In the genomic region with DNA sequence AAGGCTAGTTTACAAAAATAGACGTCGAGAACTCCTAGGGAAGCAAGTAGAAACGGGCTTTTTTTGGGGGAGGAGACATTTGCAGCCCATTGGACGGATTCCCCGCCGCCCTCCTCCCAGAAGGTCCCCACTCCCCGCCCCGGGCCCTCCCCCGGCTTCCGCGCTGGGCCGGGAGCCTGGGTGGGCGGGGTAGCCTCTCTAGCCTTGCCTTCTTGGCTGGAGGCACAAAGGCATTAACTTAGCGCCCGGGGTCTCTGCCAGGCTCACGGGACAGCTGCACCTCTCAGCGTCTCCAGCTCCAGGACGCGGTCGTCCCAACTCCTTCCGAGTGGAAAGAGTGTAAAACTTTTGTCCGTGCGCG, we compare ENCODE assay signal across 8 cellular contexts. TPM values are rescaled to one million over a fixed set of nuclear protein-coding genes. Genes with fewer than 3 reads are reported as not detected.
DNase-seq lines count a peak whose midpoint lies in the region; ATAC-seq and TF ChIP-seq lines count a peak whose summit lies in the region.

A gene with protein sequence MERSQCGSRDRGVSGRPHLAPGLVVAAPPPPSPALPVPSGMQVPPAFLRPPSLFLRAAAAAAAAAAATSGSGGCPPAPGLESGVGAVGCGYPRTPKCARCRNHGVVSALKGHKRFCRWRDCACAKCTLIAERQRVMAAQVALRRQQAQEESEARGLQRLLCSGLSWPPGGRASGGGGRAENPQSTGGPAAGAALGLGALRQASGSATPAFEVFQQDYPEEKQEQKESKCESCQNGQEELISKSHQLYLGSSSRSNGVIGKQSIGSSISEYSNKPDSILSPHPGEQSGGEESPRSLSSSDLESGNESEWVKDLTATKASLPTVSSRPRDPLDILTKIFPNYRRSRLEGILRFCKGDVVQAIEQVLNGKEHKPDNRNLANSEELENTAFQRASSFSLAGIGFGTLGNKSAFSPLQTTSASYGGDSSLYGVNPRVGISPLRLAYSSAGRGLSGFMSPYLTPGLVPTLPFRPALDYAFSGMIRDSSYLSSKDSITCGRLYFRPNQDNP (plus strand): TSS at position 236 of the 361 bp plus-strand sequence. CDS start 242 bp downstream, outside the sequence.

- H3K79me2 ChIP-seq in MM.1S (ENCODE audit: low read length), result 0 out of 2 replicates have a peak, but pooled peaks cover 4% of the 10 kb centered on the region
- peaks cover 14% of the 10 kb centered on the region for H3K79me2 ChIP-seq in neural cell (replicated peaks; ENCODE audit: insufficient read depth, low read length)

- H3F3A ChIP-seq in MM.1S (ENCODE audit: insufficient read depth, low read length) (no peaks in the 10 kb centered on the region), neural cell (ENCODE audit: insufficient read depth, low read length, poor library complexity, severe bottlenecking) (no peaks in the 10 kb centered on the region)

- H3K27ac ChIP-seq in MM.1S (ENCODE audit: low read length), result peak within 1 kb of the TSS; percentile 23; the same call in 1 of the 2 replicates
- H3K27ac ChIP-seq in neural cell (ENCODE audit: low read length), result no peak within 1 kb of the TSS

- H3K27ac Mint-ChIP-seq in activated T-cell treated with anti-CD3 and anti-CD28 coated beads, Interleukin-2, amount 50 U/mL, for 72 hours, result no peak within 1 kb of the TSS

- H3K4me1 Mint-ChIP-seq in activated T-cell treated with anti-CD3 and anti-CD28 coated beads, Interleukin-2, amount 50 U/mL, for 72 hours (ENCODE audit: low read depth), result peaks cover 5% of the 10 kb centered on the region

- H3K36me3 Mint-ChIP-seq in activated T-cell treated with anti-CD3 and anti-CD28 coated beads, Interleukin-2, amount 50 U/mL, for 72 hours (ENCODE audit: insufficient read depth in 2 of 2), result no peaks in the 10 kb centered on the region

- TF ChIP-seq EP300 in neural cell (conservative IDR thresholded peaks at IDR 0.05; ENCODE audit: poor library complexity, severe bottlenecking), result no peak

- ATAC-seq in GM19438 (IDR thresholded peaks at IDR 0.05; ENCODE audit: low read depth, unreplicated experiment) (peak; percentile 18), GM18858 (IDR thresholded peaks at IDR 0.05; ENCODE audit: unreplicated experiment) (no peak)
- ATAC-seq in activated T-cell treated with anti-CD3 and anti-CD28 coated beads, Interleukin-2, amount 50 U/mL, for 72 hours (replicated peaks in 1 of 2), result peak; percentile 22 to 28

- H3K4me3 Mint-ChIP-seq in activated T-cell treated with anti-CD3 and anti-CD28 coated beads, Interleukin-2, amount 50 U/mL, for 72 hours, result peak within 1 kb of the TSS; percentile 65 to 70

- H3K9me2 ChIP-seq in MM.1S (replicated peaks; ENCODE audit: insufficient read depth, low read length) (no peaks in the 10 kb centered on the region), neural cell (ENCODE audit: insufficient read depth, low read length) (no peaks in the 10 kb centered on the region)

- TF ChIP-seq RAD21 in neural cell (conservative IDR thresholded peaks at IDR 0.05), result no peak

- peak within 1 kb of the TSS; percentile 67 for H3K4me3 ChIP-seq in MM.1S (ENCODE audit: low read length)
- H3K4me3 ChIP-seq in neural cell (ENCODE audit: low read length), result peak within 1 kb of the TSS; percentile 73

- TF ChIP-seq CTCF in MM.1S (IDR thresholded peaks at IDR 0.05; ENCODE audit: low read length), result no peak
- TF ChIP-seq CTCF in neural cell (IDR thresholded peaks at IDR 0.05; ENCODE audit: poor library complexity, severe bottlenecking), result no peak

- no peaks in the 10 kb centered on the region for H3K36me3 ChIP-seq in MM.1S (replicated peaks; ENCODE audit: insufficient read depth, low read length)
- H3K36me3 ChIP-seq in neural cell (ENCODE audit: insufficient read depth, low read length), result no peaks in the 10 kb centered on the region

- peaks cover 0 to 1% of the 10 kb centered on the region in 2 donors for H3K9me3 Mint-ChIP-seq in activated T-cell treated with anti-CD3 and anti-CD28 coated beads, Interleukin-2, amount 50 U/mL, for 72 hours

- peaks cover 60% of the 10 kb centered on the region for H3K27me3 Mint-ChIP-seq in activated T-cell treated with anti-CD3 and anti-CD28 coated beads, Interleukin-2, amount 50 U/mL, for 72 hours (ENCODE audit: low read depth)

- H2AFZ ChIP-seq in MM.1S (ENCODE audit: low read length) (peak within 1 kb of the TSS; percentile 77), neural cell (ENCODE audit: low read depth, low read length) (peak within 1 kb of the TSS; percentile 5)

- H4K20me1 ChIP-seq in MM.1S (ENCODE audit: insufficient read depth, low read length), result no peaks in the 10 kb centered on the region
- no peaks in the 10 kb centered on the region for H4K20me1 ChIP-seq in neural cell (ENCODE audit: insufficient read depth)

- H3K9me3 ChIP-seq in MM.1S (replicated peaks; ENCODE audit: insufficient read depth, low read length) (no peaks in the 10 kb centered on the region), neural cell (ENCODE audit: low read length) (no peaks in the 10 kb centered on the region)

- H3K4me1 ChIP-seq in MM.1S (ENCODE audit: low read length), result 0 out of 2 replicates have a peak, but pooled peaks cover 2% of the 10 kb centered on the region

- H3K9ac ChIP-seq in MM.1S (ENCODE audit: low read length) (peak within 1 kb of the TSS; percentile 62), neural cell (ENCODE audit: low read length) (peak within 1 kb of the TSS; percentile 59)

- DNase-seq in C1 segment of cervical spinal cord (lab: John Stamatoyannopoulos, UW) (peak in 12 of 14 donors; percentile 24 to 78 (median 56)), MM.1S (peak; percentile 77), globus pallidus (ENCODE audit: low spot score) (peak; percentile 61), NAMALWA (ENCODE audit: low spot score) (no peak)
- DNase-seq in activated T-cell treated with anti-CD3 and anti-CD28 coated beads, Interleukin-2, amount 50 U/mL, for 72 hours, result peak; percentile 5 to 8

- H3K4me2 ChIP-seq in MM.1S (ENCODE audit: low read depth, low read length) (peak within 1 kb of the TSS; percentile 74), neural cell (ENCODE audit: low read length) (peak within 1 kb of the TSS; percentile 3)

- no peaks in the 10 kb centered on the region for H3K27me3 ChIP-seq in MM.1S (replicated peaks; ENCODE audit: insufficient read depth, low read length)
- no peaks in the 10 kb centered on the region for H3K27me3 ChIP-seq in neural cell (ENCODE audit: insufficient read depth, low read depth, low read length)

TF ChIP-seq in neural cell, 6 proteins besides CTCF, POLR2A, EP300 and RAD21:
- TF ChIP-seq POLR2AphosphoS5 (IDR thresholded peaks at IDR 0.05), result no peak
- TF ChIP-seq TAF1 (IDR thresholded peaks at IDR 0.05; ENCODE audit: low read depth), result no peak
- TF ChIP-seq MXI1 (conservative IDR thresholded peaks at IDR 0.05; ENCODE audit: poor library complexity, severe bottlenecking), result no peak
- no peak for TF ChIP-seq SMC3 (conservative IDR thresholded peaks at IDR 0.05; ENCODE audit: poor library complexity)
- TF ChIP-seq, protein P1, sequence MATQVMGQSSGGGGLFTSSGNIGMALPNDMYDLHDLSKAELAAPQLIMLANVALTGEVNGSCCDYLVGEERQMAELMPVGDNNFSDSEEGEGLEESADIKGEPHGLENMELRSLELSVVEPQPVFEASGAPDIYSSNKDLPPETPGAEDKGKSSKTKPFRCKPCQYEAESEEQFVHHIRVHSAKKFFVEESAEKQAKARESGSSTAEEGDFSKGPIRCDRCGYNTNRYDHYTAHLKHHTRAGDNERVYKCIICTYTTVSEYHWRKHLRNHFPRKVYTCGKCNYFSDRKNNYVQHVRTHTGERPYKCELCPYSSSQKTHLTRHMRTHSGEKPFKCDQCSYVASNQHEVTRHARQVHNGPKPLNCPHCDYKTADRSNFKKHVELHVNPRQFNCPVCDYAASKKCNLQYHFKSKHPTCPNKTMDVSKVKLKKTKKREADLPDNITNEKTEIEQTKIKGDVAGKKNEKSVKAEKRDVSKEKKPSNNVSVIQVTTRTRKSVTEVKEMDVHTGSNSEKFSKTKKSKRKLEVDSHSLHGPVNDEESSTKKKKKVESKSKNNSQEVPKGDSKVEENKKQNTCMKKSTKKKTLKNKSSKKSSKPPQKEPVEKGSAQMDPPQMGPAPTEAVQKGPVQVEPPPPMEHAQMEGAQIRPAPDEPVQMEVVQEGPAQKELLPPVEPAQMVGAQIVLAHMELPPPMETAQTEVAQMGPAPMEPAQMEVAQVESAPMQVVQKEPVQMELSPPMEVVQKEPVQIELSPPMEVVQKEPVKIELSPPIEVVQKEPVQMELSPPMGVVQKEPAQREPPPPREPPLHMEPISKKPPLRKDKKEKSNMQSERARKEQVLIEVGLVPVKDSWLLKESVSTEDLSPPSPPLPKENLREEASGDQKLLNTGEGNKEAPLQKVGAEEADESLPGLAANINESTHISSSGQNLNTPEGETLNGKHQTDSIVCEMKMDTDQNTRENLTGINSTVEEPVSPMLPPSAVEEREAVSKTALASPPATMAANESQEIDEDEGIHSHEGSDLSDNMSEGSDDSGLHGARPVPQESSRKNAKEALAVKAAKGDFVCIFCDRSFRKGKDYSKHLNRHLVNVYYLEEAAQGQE (IDR thresholded peaks at IDR 0.05; ENCODE audit: borderline replicate concordance), result no peak
- TF ChIP-seq EZH2 (IDR thresholded peaks at IDR 0.05; ENCODE audit: borderline replicate concordance, insufficient read depth, low read length, poor library complexity, severe bottlenecking), result no peak
TF ChIP-seq in neural cell: peak in this region for 0.

RNA-seq across cellular contexts. Expression of the gene that starts here (rescaled TPM):
- not detected for total RNA-seq in activated T-cell treated with anti-CD3 and anti-CD28 coated beads, Interleukin-2, amount 50 U/mL, for 72 hours
- polyA plus RNA-seq in neural cell, result 0.64 and 0.82 TPM in 2 replicates
- polyA minus RNA-seq in neural cell, result 1.9 and 2.5 TPM in 2 replicates

Comparison
In these comparisons a context has a peak if more than half of its experiments do, and no peak if none do; other contexts are left out.
1. Peak in DNase-seq and ATAC-seq in activated T-cell treated with anti-CD3 and anti-CD28 coated beads, Interleukin-2, amount 50 U/mL, for 72 hours; RNA of the gene not detected or under 1 TPM.